In the genomic region with DNA sequence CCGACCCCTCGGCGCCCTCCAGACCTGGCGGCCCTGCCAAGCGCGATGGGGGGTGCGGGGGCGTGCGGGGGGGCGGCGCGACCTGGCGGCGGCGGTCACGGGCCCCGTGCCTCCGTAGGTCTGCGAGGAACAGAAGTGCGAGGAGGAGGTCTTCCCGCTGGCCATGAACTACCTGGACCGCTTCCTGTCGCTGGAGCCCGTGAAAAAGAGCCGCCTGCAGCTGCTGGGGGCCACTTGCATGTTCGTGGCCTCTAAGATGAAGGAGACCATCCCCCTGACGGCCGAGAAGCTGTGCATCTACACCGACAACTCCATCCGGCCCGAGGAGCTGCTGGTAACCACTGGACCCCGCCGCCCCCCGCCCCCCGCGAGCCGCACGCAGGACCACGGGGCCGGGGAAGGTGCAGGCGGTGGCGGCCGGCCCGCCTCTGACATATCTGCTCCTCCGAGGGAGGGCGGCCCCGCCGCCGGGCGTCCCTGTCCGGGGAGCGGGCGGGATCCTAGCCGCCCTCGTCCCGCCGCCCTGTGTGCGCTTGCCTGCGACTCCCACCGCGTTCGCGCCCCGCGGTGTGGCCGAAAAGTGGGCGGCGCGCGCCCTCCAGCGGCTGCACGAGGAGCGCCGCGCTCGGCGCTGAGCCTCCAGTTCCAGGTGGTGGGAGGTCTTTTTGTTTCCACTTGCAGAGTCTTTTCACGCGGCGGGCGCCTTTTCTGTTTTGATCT, we compare ENCODE assay signal across 1 cellular context.
TF ChIP-seq lines count a peak whose summit lies in the region.

No MANE protein-coding gene starts in this region.

TF ChIP-seq in GM12878, 131 proteins besides CTCF, POLR2A, EP300 and RAD21:
- TF ChIP-seq TCF7 (IDR thresholded peaks at IDR 0.05; ENCODE audit: borderline replicate concordance) (no peak), ZSCAN29 (IDR thresholded peaks at IDR 0.05) (no peak), BCL11A (IDR thresholded peaks at IDR 0.05; ENCODE audit: low read depth, low read length) (no peak), YY1 (IDR thresholded peaks at IDR 0.05; ENCODE audit: low read depth, low read length) (peak; percentile 68; the same call in 1 of the 2 replicates), POU2F2 (IDR thresholded peaks at IDR 0.05; ENCODE audit: borderline replicate concordance, low read depth, low read length) (peak; percentile 44; the same call in 1 of the 3 replicates), TCF3 (IDR thresholded peaks at IDR 0.05; ENCODE audit: borderline replicate concordance, insufficient read depth, low read depth, low read length) (0 out of 2 replicates have a peak, but pooled peaks have one; percentile 62), DPF2 (IDR thresholded peaks at IDR 0.05) (peak; percentile 58; the same call in 1 of the 2 replicates), IKZF1 (conservative IDR thresholded peaks at IDR 0.05) (peak; percentile 62), ZBTB40 (IDR thresholded peaks at IDR 0.05; ENCODE audit: borderline replicate concordance) (no peak), BHLHE40 (IDR thresholded peaks at IDR 0.05; ENCODE audit: borderline replicate concordance in 1 of 2, low read depth in 2 of 2, low read length in 1 of 2) (peak; percentile 10 to 67; a peak in 3 of 4 replicates), LARP7 (IDR thresholded peaks at IDR 0.05) (peak; percentile 79), ZNF24 (IDR thresholded peaks at IDR 0.05) (peak; percentile 18; the same call in 1 of the 2 replicates), GATAD2B (conservative IDR thresholded peaks at IDR 0.05; ENCODE audit: low read depth) (peak; percentile 79), TBL1XR1 (IDR thresholded peaks at IDR 0.05; ENCODE audit: low read depth, low read length) (peak; percentile 13; the same call in 1 of the 2 replicates), TARDBP (IDR thresholded peaks at IDR 0.05; ENCODE audit: borderline replicate concordance) (0 out of 2 replicates have a peak, but pooled peaks have one; percentile 36), EGR1 (IDR thresholded peaks at IDR 0.05; ENCODE audit: borderline replicate concordance in 1 of 2, low read depth in 2 of 2, low read length in 2 of 2) (peak in 1 of 2 experiments; percentile 57; a peak in 2 of 3 replicates), RELA (IDR thresholded peaks at IDR 0.05; ENCODE audit: borderline replicate concordance, partially characterized antibody) (peak; percentile 39), NKRF (conservative IDR thresholded peaks at IDR 0.05) (peak; percentile 44; the same call in 1 of the 2 replicates), RBBP5 (conservative IDR thresholded peaks at IDR 0.05) (no peak), BACH1 (IDR thresholded peaks at IDR 0.05; ENCODE audit: borderline replicate concordance) (0 out of 2 replicates have a peak, but pooled peaks have one; percentile 23), SMARCA5 (IDR thresholded peaks at IDR 0.05) (peak; percentile 94), SMC3 (IDR thresholded peaks at IDR 0.05; ENCODE audit: borderline replicate concordance, low read length) (peak; percentile 94), SRF (IDR thresholded peaks at IDR 0.05; ENCODE audit: low read depth in 2 of 2, low read length in 2 of 2) (no peak), NFXL1 (IDR thresholded peaks at IDR 0.05; ENCODE audit: borderline replicate concordance) (no peak), RB1 (IDR thresholded peaks at IDR 0.05; ENCODE audit: borderline replicate concordance) (peak; percentile 97; the same call in 1 of the 2 replicates), CREM (IDR thresholded peaks at IDR 0.05; ENCODE audit: low read depth) (no peak)
- TF ChIP-seq, protein P1, sequence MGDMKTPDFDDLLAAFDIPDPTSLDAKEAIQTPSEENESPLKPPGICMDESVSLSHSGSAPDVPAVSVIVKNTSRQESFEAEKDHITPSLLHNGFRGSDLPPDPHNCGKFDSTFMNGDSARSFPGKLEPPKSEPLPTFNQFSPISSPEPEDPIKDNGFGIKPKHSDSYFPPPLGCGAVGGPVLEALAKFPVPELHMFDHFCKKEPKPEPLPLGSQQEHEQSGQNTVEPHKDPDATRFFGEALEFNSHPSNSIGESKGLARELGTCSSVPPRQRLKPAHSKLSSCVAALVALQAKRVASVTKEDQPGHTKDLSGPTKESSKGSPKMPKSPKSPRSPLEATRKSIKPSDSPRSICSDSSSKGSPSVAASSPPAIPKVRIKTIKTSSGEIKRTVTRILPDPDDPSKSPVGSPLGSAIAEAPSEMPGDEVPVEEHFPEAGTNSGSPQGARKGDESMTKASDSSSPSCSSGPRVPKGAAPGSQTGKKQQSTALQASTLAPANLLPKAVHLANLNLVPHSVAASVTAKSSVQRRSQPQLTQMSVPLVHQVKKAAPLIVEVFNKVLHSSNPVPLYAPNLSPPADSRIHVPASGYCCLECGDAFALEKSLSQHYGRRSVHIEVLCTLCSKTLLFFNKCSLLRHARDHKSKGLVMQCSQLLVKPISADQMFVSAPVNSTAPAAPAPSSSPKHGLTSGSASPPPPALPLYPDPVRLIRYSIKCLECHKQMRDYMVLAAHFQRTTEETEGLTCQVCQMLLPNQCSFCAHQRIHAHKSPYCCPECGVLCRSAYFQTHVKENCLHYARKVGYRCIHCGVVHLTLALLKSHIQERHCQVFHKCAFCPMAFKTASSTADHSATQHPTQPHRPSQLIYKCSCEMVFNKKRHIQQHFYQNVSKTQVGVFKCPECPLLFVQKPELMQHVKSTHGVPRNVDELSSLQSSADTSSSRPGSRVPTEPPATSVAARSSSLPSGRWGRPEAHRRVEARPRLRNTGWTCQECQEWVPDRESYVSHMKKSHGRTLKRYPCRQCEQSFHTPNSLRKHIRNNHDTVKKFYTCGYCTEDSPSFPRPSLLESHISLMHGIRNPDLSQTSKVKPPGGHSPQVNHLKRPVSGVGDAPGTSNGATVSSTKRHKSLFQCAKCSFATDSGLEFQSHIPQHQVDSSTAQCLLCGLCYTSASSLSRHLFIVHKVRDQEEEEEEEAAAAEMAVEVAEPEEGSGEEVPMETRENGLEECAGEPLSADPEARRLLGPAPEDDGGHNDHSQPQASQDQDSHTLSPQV (IDR thresholded peaks at IDR 0.05), result peak; percentile 84; the same call in 1 of the 2 replicates
